ENCODE assay signal across 8 cellular contexts in the genomic region with DNA sequence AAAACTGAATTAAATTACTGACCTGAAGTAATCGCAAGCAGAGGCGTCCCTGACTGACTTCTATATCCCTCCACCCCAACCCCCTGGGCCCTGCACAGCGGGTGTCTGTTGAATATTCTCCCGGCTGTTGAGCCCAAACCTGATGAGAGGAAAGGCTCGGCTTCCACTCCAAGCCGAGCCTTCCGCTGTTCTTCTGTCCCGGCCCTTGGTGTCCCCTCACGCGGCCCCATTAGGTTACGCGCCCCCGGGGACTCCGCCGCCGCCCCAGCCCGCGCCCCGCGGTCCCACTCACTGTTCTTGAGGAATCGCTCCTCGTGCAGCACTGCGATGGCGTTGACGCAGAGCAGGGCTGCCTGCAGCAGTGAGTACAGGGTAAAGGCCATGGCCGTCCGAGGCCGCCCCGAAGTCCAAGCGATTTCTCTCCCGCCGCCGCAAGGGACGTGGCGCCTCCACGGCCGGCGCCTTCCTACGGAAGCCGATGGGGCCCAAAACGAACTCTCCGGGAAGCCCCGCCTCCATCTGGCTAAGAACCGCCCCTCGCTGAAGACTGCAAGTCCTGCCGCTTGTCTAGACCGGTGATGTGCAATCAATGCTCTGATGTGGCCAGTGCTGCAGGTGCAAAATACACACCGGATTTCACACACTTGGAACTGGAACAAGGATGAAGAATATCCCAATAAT. TPM values are rescaled to one million over a fixed set of nuclear protein-coding genes. Genes with fewer than 3 reads are reported as not detected.
DNase-seq lines count a peak whose midpoint lies in the region; ATAC-seq and TF ChIP-seq lines count a peak whose summit lies in the region.

A gene with protein sequence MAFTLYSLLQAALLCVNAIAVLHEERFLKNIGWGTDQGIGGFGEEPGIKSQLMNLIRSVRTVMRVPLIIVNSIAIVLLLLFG (minus strand): TSS at position 470 of the 681 bp plus-strand sequence. CDS start 87 bp downstream, at position 383.

- H3K4me1 ChIP-seq in lung (ENCODE audit: control insufficient read depth in 2 of 2, insufficient read depth in 2 of 2, low read length in 2 of 2): peaks cover 5 to 22% of the 10 kb centered on the region in 2 donors

- TF ChIP-seq CTCF in C4-2B (conservative IDR thresholded peaks at IDR 0.05): no peak; the same call in 1 of the 2 replicates
- TF ChIP-seq CTCF in lung (IDR thresholded peaks at IDR 0.05; ENCODE audit: control extremely low read depth, extremely low read depth): no peak

- H3K27ac ChIP-seq in C4-2B: peak within 1 kb of the TSS; percentile 88
- peak within 1 kb of the TSS; percentile 79 to 96 for H3K27ac ChIP-seq in lung (ENCODE audit: low read depth in 1 of 2, low read length in 1 of 2)

- H3K36me3 ChIP-seq in lung (ENCODE audit: control insufficient read depth in 2 of 2, insufficient read depth in 2 of 2, low read length in 2 of 2): no peaks in the 10 kb centered on the region

- DNase-seq in NCI-H748 (lab: John Stamatoyannopoulos, UW; ENCODE audit: unreplicated experiment) (peak; percentile 95), ecto neural progenitor cell (ENCODE audit: low spot score) (peak; percentile 96), lung (ENCODE audit: low spot score) (peak; percentile 94)
- DNase-seq in activated CD4-positive, alpha-beta T cell treated with anti-CD3 and anti-CD28 coated beads, Interleukin-2, amount 50 U/mL, for 48 hours: peak; percentile 92 to 95
- peak; percentile 69 to 89 (median 81) for DNase-seq in stimulated activated CD4-positive, alpha-beta T cell treated with anti-CD3 and anti-CD28 coated beads, TNF-alpha, amount 100 ng/mL, for 24 hours (ENCODE audit: low read depth in 3 of 3)

- peak; percentile 83 for ATAC-seq in GM19351 (IDR thresholded peaks at IDR 0.05; ENCODE audit: unreplicated experiment)
- ATAC-seq in HG03521 (IDR thresholded peaks at IDR 0.05; ENCODE audit: unreplicated experiment): peak; percentile 86
- ATAC-seq in lung (ENCODE audit: insufficient read depth, low FRiP score): peak; percentile 97

- no peaks in the 10 kb centered on the region for H3K9me3 ChIP-seq in lung (ENCODE audit: control insufficient read depth in 2 of 2, insufficient read depth in 1 of 2, low read length in 1 of 2)

- 1% methylated on average over 48 of the region's 48 CpGs for WGBS in lung, 2 donors

- no peaks in the 10 kb centered on the region for H3K27me3 ChIP-seq in lung (ENCODE audit: control insufficient read depth, insufficient read depth)

- peak within 1 kb of the TSS; percentile 84 for H3K4me3 ChIP-seq in lung

RNA-seq across cellular contexts. Expression of the gene that starts here (rescaled TPM):
- 10 to 100 TPM; 13.2 to 21.6 TPM for total RNA-seq in lung
- polyA plus RNA-seq in lung: 10 to 100 TPM; 14.9 to 20.5 TPM

Comparison
In these comparisons a context has a peak if more than half of its experiments do, and no peak if none do; other contexts are left out.
1. Peak in every context shown above with its lines: DNase-seq, ATAC-seq, H3K4me3 ChIP-seq and H3K27ac ChIP-seq.